Comparison of ENCODE assay signal across 9 cellular contexts in the genomic region with DNA sequence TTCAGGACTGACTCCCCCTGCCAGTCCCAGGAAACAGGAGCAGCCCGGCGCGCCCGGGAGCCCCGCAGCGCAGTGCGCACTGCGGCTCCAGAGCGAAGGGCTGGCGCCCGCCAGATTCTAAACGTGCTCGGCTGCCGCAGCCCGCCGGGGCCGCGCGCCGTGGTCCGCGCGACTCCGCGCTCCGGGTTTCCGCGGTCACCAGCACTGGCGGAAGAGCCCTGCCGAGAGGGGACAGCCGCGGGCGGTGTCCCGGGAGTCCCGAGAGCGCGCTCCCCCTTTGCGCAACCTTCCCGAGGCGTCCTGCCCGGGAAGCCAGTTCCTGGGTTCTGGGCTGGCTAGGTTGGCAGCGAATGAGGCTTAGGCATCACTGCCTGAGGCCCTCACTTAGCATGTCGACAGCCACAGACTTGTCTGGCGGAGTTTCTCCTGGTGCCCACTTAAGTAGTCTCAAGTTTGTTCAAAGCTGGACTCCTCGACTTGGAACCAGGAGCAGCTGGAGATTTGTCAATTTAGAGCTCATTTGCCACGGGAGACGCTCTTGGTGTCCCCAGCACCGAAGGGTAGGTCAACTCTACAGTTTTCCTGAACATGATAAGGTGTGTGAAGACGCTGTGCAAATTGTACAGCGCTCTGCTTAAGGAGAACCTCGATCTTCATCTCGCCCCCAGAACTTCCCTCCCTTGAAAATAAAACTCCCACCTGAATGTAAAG. TPM values are rescaled to one million over a fixed set of nuclear protein-coding genes. Genes with fewer than 3 reads are reported as not detected.
DNase-seq lines count a peak whose midpoint lies in the region; ATAC-seq lines count a peak whose summit lies in the region.
"Had no signal": no experiment of that assay in that cellular context is flagged by ENCODE, and none has a peak within 500 bp of the region (broad histone marks: within the 10 kb centered on the region; RNA-seq: fewer than 3 reads in every experiment).

No MANE protein-coding gene starts in this region.

- peaks cover 3% of the 10 kb centered on the region for H3K27me3 ChIP-seq in endocrine pancreas (ENCODE audit: control insufficient read depth, insufficient read depth, low read length)

- H3K9me3 ChIP-seq in endocrine pancreas (ENCODE audit: control insufficient read depth, low read length): no peaks in the 10 kb centered on the region

- no peak overlapping the region for H3K9ac ChIP-seq in endocrine pancreas (ENCODE audit: control insufficient read depth, insufficient read depth, low read length)

- H3K4me3 ChIP-seq in endocrine pancreas (ENCODE audit: control insufficient read depth, insufficient read depth, low read length): peak overlapping the region; percentile 89

- DNase-seq in GM03348 (ENCODE audit: low spot score) (peak; percentile 77), NCI-H524 treated with DMSO at 0.1 percent for 48 hours (lab: John Stamatoyannopoulos, UW) (peak; percentile 42), lung microvascular endothelial cell (ENCODE audit: low read depth in 2 of 2) (peak; percentile 41 to 60), OCI-M2 (lab: John Stamatoyannopoulos, UW; ENCODE audit: unreplicated experiment) (no peak), NCI-H2029 (lab: John Stamatoyannopoulos, UW) (no peak)
- no peak for DNase-seq in activated naive CD4-positive, alpha-beta T cell treated with anti-CD3 and anti-CD28 coated beads, Interleukin-2, amount 50 U/mL, for 16 hours

- no peaks in the 10 kb centered on the region for H3K36me3 ChIP-seq in endocrine pancreas (ENCODE audit: control insufficient read depth, insufficient read depth, low read length)

- H3K4me1 ChIP-seq in endocrine pancreas (ENCODE audit: control insufficient read depth, insufficient read depth, low read length): no peaks in the 10 kb centered on the region

- peak; percentile 39 for ATAC-seq in HG02623 (IDR thresholded peaks at IDR 0.05; ENCODE audit: unreplicated experiment)

RNA-seq across cellular contexts. Expression of gene VSNL1, which starts 1.5 kb away (rescaled TPM):
- not detected in 2 replicates for total RNA-seq in lung microvascular endothelial cell
- total RNA-seq: T-helper 1 cell treated with Interleukin-12 subunit alpha and Interleukin-12 subunit beta and Interleukin-4 antibody, amounts not matched to agents 30 ng/mL and 1 ng/mL, for 36 hours had no signal

RNA-seq across cellular contexts. Expression of gene RAD51AP2, which starts 20.8 kb away (rescaled TPM):
- not detected in 2 replicates for total RNA-seq in lung microvascular endothelial cell
- total RNA-seq: T-helper 1 cell treated with Interleukin-12 subunit alpha and Interleukin-12 subunit beta and Interleukin-4 antibody, amounts not matched to agents 30 ng/mL and 1 ng/mL, for 36 hours had no signal

Comparison
In these comparisons a context has a peak if more than half of its experiments do, and no peak if none do; other contexts are left out.
1. DNase-seq: peak in GM03348 (single experiment), NCI-H524 treated with DMSO at 0.1 percent for 48 hours (single experiment) and lung microvascular endothelial cell (2 of 2); none in OCI-M2 (single experiment), NCI-H2029 (single experiment) and activated naive CD4-positive, alpha-beta T cell treated with anti-CD3 and anti-CD28 coated beads, Interleukin-2, amount 50 U/mL, for 16 hours (single experiment).